ENCODE assay signal across 16 cellular contexts in genomic region chr9:128163027-128163515, GRCh38. TPM values are rescaled to one million over a fixed set of nuclear protein-coding genes. Genes with fewer than 3 reads are reported as not detected.
"Had no signal": no experiment of that assay in that cellular context is flagged by ENCODE, and none has a peak within 500 bp of the region (broad histone marks: within the 10 kb centered on the region; RNA-seq: fewer than 3 reads in every experiment).

No MANE protein-coding gene starts in this region.

- ATAC-seq: activated CD4-positive, alpha-beta T cell treated with anti-CD3 and anti-CD28 coated beads for 36 hours; activated CD8-positive, alpha-beta T cell treated with anti-CD3 and anti-CD28 coated beads for 36 hours; foreskin keratinocyte; sciatic nerve had no signal

- H3K27ac Mint-ChIP-seq: activated T-helper 1 cell treated with anti-CD3 and anti-CD28 coated beads, Interleukin-12 subunit alpha, Interleukin-12 subunit beta, Interleukin-2, Interleukin-4 antibody, amounts not matched to agents 30 ng/mL and 10 ng/mL and 1 ng/mL, durations not matched to agents 14 hours and 24 hours and 36 hours had no signal

- H3K27me3 ChIP-seq: foreskin keratinocyte, ovary had no signal

- H3K4me3 Mint-ChIP-seq: activated CD4-positive, alpha-beta T cell treated with anti-CD3 and anti-CD28 coated beads for 36 hours had no signal

- H3K4me1 ChIP-seq: foreskin keratinocyte had no signal

- H3K27me3 Mint-ChIP-seq: activated CD4-positive, alpha-beta T cell treated with anti-CD3 and anti-CD28 coated beads for 36 hours; activated CD8-positive, alpha-beta T cell treated with anti-CD3 and anti-CD28 coated beads for 36 hours had no signal

- H3K9me3 Mint-ChIP-seq: activated CD8-positive, alpha-beta T cell treated with anti-CD3 and anti-CD28 coated beads for 36 hours; activated T-helper 1 cell treated with anti-CD3 and anti-CD28 coated beads, Interleukin-12 subunit alpha, Interleukin-12 subunit beta, Interleukin-2, Interleukin-4 antibody, amounts not matched to agents 30 ng/mL and 10 ng/mL and 1 ng/mL, durations not matched to agents 14 hours and 24 hours and 36 hours had no signal

- H3K27ac ChIP-seq: foreskin keratinocyte, ovary, thoracic aorta had no signal

- DNase-seq: activated CD4-positive, alpha-beta T cell treated with anti-CD3 and anti-CD28 coated beads for 36 hours; activated CD8-positive, alpha-beta T cell treated with anti-CD3 and anti-CD28 coated beads for 36 hours; activated naive CD4-positive, alpha-beta T cell; aorta; effector CD8-positive, alpha-beta T cell; foreskin keratinocyte; kidney glomerular epithelial cell; mesenchymal stem cell; stimulated activated CD4-positive, alpha-beta T cell treated with anti-CD3 and anti-CD28 coated beads, Interleukin-1b, Interleukin-23, amount 100 ng/mL, for 48 hours; T-helper 2 cell had no signal

- H3K36me3 ChIP-seq: ovary had no signal

- H3K9me3 ChIP-seq: ovary, thoracic aorta had no signal

- H3K4me3 ChIP-seq: ovary, thoracic aorta had no signal

RNA-seq across cellular contexts. Expression of gene LCN2, which starts 13.8 kb away (rescaled TPM):
- total RNA-seq: activated CD4-positive, alpha-beta T cell treated with anti-CD3 and anti-CD28 coated beads for 36 hours; activated CD8-positive, alpha-beta T cell treated with anti-CD3 and anti-CD28 coated beads for 36 hours; activated T-helper 1 cell treated with anti-CD3 and anti-CD28 coated beads, Interleukin-12 subunit alpha, Interleukin-12 subunit beta, Interleukin-2, Interleukin-4 antibody, amounts not matched to agents 30 ng/mL and 10 ng/mL and 1 ng/mL, durations not matched to agents 14 hours and 24 hours and 36 hours; pulmonary artery endothelial cell; thoracic aorta had no signal
- polyA plus RNA-seq: neural cell had no signal
